Comparison of ENCODE assay signal across 8 cellular contexts in the genomic region with DNA sequence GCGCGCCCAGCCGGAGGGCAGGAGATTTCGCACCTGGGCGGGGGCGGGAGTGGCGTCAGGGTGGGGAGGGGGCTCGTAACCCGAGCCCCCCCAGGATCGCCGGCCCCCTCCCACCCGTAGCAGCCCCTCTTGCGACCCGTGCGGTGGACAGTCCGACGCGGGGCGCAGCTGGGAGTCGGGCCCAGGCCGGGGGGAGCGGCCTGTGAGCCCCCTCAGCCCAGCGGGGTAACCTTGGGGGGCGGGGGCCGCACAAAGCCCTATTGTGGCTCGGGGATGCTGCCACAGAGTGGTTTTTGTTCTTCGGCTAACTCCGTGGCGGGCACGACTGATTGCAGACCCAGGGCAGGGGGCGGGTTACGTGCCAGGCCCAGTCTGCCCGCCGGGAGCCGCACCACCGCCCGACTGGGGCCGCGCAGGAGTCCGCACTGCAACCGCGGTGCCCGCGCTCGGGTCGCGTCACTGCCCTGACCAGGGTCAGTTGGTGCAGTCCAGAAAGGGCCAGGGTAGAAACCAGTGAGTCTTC. TPM values are rescaled to one million over a fixed set of nuclear protein-coding genes. Genes with fewer than 3 reads are reported as not detected.
DNase-seq lines count a peak whose midpoint lies in the region; FAIRE-seq and TF ChIP-seq lines count a peak whose summit lies in the region.

No MANE protein-coding gene starts in this region.

- no peaks in the 10 kb centered on the region for H4K20me1 ChIP-seq in SU-DHL-6 (ENCODE audit: low read depth, low read length)

- TF ChIP-seq CTCF in GM12865 (IDR thresholded peaks at IDR 0.05; ENCODE audit: insufficient read depth, low read depth, low read length, missing control alignments) (no peak), SU-DHL-6 (IDR thresholded peaks at IDR 0.05; ENCODE audit: insufficient read depth, low read length, poor library complexity, severe bottlenecking) (no peak)

- H3K4me2 ChIP-seq in SU-DHL-6 (ENCODE audit: low read depth, low read length, poor library complexity, severe bottlenecking) = peak overlapping the region; percentile 96

- peaks cover 14% of the 10 kb centered on the region for H3F3A ChIP-seq in SU-DHL-6 (ENCODE audit: insufficient read depth)

- H3K27me3 Mint-ChIP-seq in dendritic cell treated with granulocyte-macrophage colony-stimulating factor and Interleukin-4, amounts not matched to agents 40 ng/mL and 50 ng/mL, for 4 days = peaks cover 41% of the 10 kb centered on the region

- H3K36me3 ChIP-seq in SU-DHL-6 (ENCODE audit: low read length) = no peaks in the 10 kb centered on the region

- peak; percentile 18 for DNase-seq in GM12865 (ENCODE audit: low read depth)
- DNase-seq in lung microvascular endothelial cell (ENCODE audit: low read depth in 2 of 2) = peak; percentile 27 to 37
- DNase-seq in stimulated activated naive CD4-positive, alpha-beta T cell treated with Interleukin-2 at 50 U/mL for 16 hours (lab: John Stamatoyannopoulos, UW) = peak; percentile 8
- DNase-seq in RCC 7860 (ENCODE audit: low spot score) = no peak
- DNase-seq in NOMO-1 (lab: John Stamatoyannopoulos, UW; ENCODE audit: unreplicated experiment in 2 of 2) = no peak
- DNase-seq in activated CD4-positive, CD25-positive, alpha-beta regulatory T cell (lab: John Stamatoyannopoulos, UW) = no peak

- H2AFZ ChIP-seq in SU-DHL-6 (ENCODE audit: low read depth, low read length, severe bottlenecking) = peak overlapping the region; percentile 84

- H3K27me3 ChIP-seq in SU-DHL-6 (ENCODE audit: low read length) = no peaks in the 10 kb centered on the region

- H3K79me2 ChIP-seq in SU-DHL-6 (ENCODE audit: insufficient read depth, low read length) = no peaks in the 10 kb centered on the region

- H3K36me3 Mint-ChIP-seq in dendritic cell treated with granulocyte-macrophage colony-stimulating factor and Interleukin-4, amounts not matched to agents 40 ng/mL and 50 ng/mL, for 4 days (ENCODE audit: low read depth) = peaks cover 10% of the 10 kb centered on the region

- no peaks in the 10 kb centered on the region for H3K9me2 ChIP-seq in SU-DHL-6 (replicated peaks; ENCODE audit: insufficient read depth, low read length)

- peaks cover 35% of the 10 kb centered on the region for H3K4me1 Mint-ChIP-seq in dendritic cell treated with granulocyte-macrophage colony-stimulating factor and Interleukin-4, amounts not matched to agents 40 ng/mL and 50 ng/mL, for 4 days (ENCODE audit: low read depth)

- FAIRE-seq in RCC 7860 (lab: Jason Lieb, UNC) = no peak

- peak overlapping the region; percentile 70 for H3K4me3 Mint-ChIP-seq in dendritic cell treated with granulocyte-macrophage colony-stimulating factor and Interleukin-4, amounts not matched to agents 40 ng/mL and 50 ng/mL, for 4 days

- H3K27ac Mint-ChIP-seq in dendritic cell treated with granulocyte-macrophage colony-stimulating factor and Interleukin-4, amounts not matched to agents 40 ng/mL and 50 ng/mL, for 4 days = peak overlapping the region; percentile 83

- H3K9ac ChIP-seq in SU-DHL-6 (ENCODE audit: low read length) = peak overlapping the region; percentile 94

- peak overlapping the region; percentile 81 for H3K4me3 ChIP-seq in GM12865 (ENCODE audit: low read depth, low read length)
- H3K4me3 ChIP-seq in SU-DHL-6 (ENCODE audit: insufficient read depth, low read length, poor library complexity, severe bottlenecking) = peak overlapping the region; percentile 86

- intact Hi-C loops in dendritic cell treated with granulocyte-macrophage colony-stimulating factor and Interleukin-4, amounts not matched to agents 40 ng/mL and 50 ng/mL, for 4 days (cut with micrococcal nuclease) = no loop called here

- H3K27ac ChIP-seq in SU-DHL-6 (ENCODE audit: low read depth, low read length) = peak overlapping the region; percentile 91

- H3K9me3 Mint-ChIP-seq in dendritic cell treated with granulocyte-macrophage colony-stimulating factor and Interleukin-4, amounts not matched to agents 40 ng/mL and 50 ng/mL, for 4 days = no peaks in the 10 kb centered on the region

- H3K9me3 ChIP-seq in SU-DHL-6 (ENCODE audit: insufficient read depth, low read length) = no peaks in the 10 kb centered on the region

RNA-seq across cellular contexts. Expression of gene AAAS, which starts 4.2 kb away (rescaled TPM):
- 23.8 and 24.6 TPM in 2 replicates for total RNA-seq in lung microvascular endothelial cell

RNA-seq across cellular contexts. Expression of gene SP7, which starts 10.6 kb away (rescaled TPM):
- not detected in 2 replicates for total RNA-seq in lung microvascular endothelial cell

RNA-seq across cellular contexts. Expression of gene MYG1, which starts 26.1 kb away (rescaled TPM):
- total RNA-seq in lung microvascular endothelial cell = 31.6 and 35.9 TPM in 2 replicates

RNA-seq across cellular contexts. Expression of gene PFDN5, which starts 30.3 kb away (rescaled TPM):
- total RNA-seq in lung microvascular endothelial cell = 412 and 577 TPM in 2 replicates

RNA-seq across cellular contexts. Expression of gene SP1, which starts 54.4 kb away (rescaled TPM):
- 21.4 and 26.8 TPM in 2 replicates for total RNA-seq in lung microvascular endothelial cell

Comparison
In these comparisons a context has a peak if more than half of its experiments do, and no peak if none do; other contexts are left out.
1. DNase-seq: peak in GM12865 (single experiment), lung microvascular endothelial cell (2 of 2) and stimulated activated naive CD4-positive, alpha-beta T cell treated with Interleukin-2 at 50 U/mL for 16 hours (single experiment); none in RCC 7860 (single experiment), NOMO-1 (0 of 2) and activated CD4-positive, CD25-positive, alpha-beta regulatory T cell (0 of 4).